1 cellular context compared by ENCODE assay signal in genomic region chr20:62390306-62391164, GRCh38.
TF ChIP-seq lines count a peak whose summit lies in the region.

No MANE protein-coding gene starts in this region.

TF ChIP-seq in K562, 482 proteins besides CTCF, POLR2A, EP300 and RAD21 (continues in another document):
- TF ChIP-seq, protein P1, sequence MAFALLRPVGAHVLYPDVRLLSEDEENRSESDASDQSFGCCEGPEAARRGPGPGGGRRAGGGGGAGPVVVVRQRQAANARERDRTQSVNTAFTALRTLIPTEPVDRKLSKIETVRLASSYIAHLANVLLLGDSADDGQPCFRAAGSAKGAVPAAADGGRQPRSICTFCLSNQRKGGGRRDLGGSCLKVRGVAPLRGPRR (CRISPR knock-in tag; IDR thresholded peaks at IDR 0.05) = no peak
- TF ChIP-seq NR2C1 (IDR thresholded peaks at IDR 0.05) (no peak), NR2C1 (tag; IDR thresholded peaks at IDR 0.05) (no peak), RBM25 (IDR thresholded peaks at IDR 0.05; ENCODE audit: low read depth, low read length, severe bottlenecking) (no peak), MTA1 (IDR thresholded peaks at IDR 0.05; ENCODE audit: borderline replicate concordance) (no peak), BDP1 (IDR thresholded peaks at IDR 0.05; ENCODE audit: insufficient read depth, insufficient read length) (no peak), RERE (CRISPR knock-in tag; IDR thresholded peaks at IDR 0.05; ENCODE audit: borderline replicate concordance) (no peak), NR1H2 (CRISPR knock-in tag; IDR thresholded peaks at IDR 0.05) (no peak), NFATC3 (IDR thresholded peaks at IDR 0.05) (no peak), HDAC2 (IDR thresholded peaks at IDR 0.05) (no peak), TFAM (CRISPR knock-in tag; conservative IDR thresholded peaks at IDR 0.05) (no peak), RBFOX2 (IDR thresholded peaks at IDR 0.05; ENCODE audit: low read depth, low read length) (peak; percentile 24; the same call in 1 of the 2 replicates), ZBTB11 (CRISPR knock-in tag; IDR thresholded peaks at IDR 0.05) (no peak), POLR2G (IDR thresholded peaks at IDR 0.05; ENCODE audit: low read depth, low read length) (peak; percentile 65), CREB3 (tag; conservative IDR thresholded peaks at IDR 0.05; ENCODE audit: low read depth) (no peak), FOXK2 (conservative IDR thresholded peaks at IDR 0.05 in 1 of 2, IDR thresholded peaks at IDR 0.05 in 1 of 2; ENCODE audit: low read depth in 2 of 2) (no peak), NUFIP1 (IDR thresholded peaks at IDR 0.05; ENCODE audit: partially characterized antibody) (no peak), CSDE1 (IDR thresholded peaks at IDR 0.05) (no peak), ZNF512 (tag; IDR thresholded peaks at IDR 0.05) (no peak), CHD4 (IDR thresholded peaks at IDR 0.05; ENCODE audit: insufficient read depth, insufficient replicate concordance, low read depth, low read length, poor library complexity, severe bottlenecking) (no peak), CBX2 (IDR thresholded peaks at IDR 0.05; ENCODE audit: insufficient read depth, low read length, poor library complexity, severe bottlenecking) (no peak), SUPT5H (IDR thresholded peaks at IDR 0.05) (peak; percentile 49), SAFB (IDR thresholded peaks at IDR 0.05; ENCODE audit: borderline replicate concordance, low read depth, low read length) (no peak), MYNN (IDR thresholded peaks at IDR 0.05) (0 out of 2 replicates have a peak, but pooled peaks have one; percentile 4), MYNN (CRISPR knock-in tag; IDR thresholded peaks at IDR 0.05) (no peak), BRF2 (IDR thresholded peaks at IDR 0.05; ENCODE audit: borderline replicate concordance, insufficient read depth, insufficient read length) (no peak), GATAD2B (IDR thresholded peaks at IDR 0.05; ENCODE audit: borderline replicate concordance) (no peak), POLR3G (IDR thresholded peaks at IDR 0.05; ENCODE audit: extremely low read depth, insufficient read length, insufficient replicate concordance) (no peak), KLF10 (CRISPR knock-in tag; IDR thresholded peaks at IDR 0.05) (no peak), NFIC (IDR thresholded peaks at IDR 0.05) (peak; percentile 13; the same call in 1 of the 2 replicates), DEAF1 (CRISPR knock-in tag; IDR thresholded peaks at IDR 0.05) (no peak), PREB (CRISPR knock-in tag; IDR thresholded peaks at IDR 0.05) (no peak)
- TF ChIP-seq, protein P2, sequence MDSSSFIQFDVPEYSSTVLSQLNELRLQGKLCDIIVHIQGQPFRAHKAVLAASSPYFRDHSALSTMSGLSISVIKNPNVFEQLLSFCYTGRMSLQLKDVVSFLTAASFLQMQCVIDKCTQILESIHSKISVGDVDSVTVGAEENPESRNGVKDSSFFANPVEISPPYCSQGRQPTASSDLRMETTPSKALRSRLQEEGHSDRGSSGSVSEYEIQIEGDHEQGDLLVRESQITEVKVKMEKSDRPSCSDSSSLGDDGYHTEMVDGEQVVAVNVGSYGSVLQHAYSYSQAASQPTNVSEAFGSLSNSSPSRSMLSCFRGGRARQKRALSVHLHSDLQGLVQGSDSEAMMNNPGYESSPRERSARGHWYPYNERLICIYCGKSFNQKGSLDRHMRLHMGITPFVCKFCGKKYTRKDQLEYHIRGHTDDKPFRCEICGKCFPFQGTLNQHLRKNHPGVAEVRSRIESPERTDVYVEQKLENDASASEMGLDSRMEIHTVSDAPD (CRISPR knock-in tag; IDR thresholded peaks at IDR 0.05) = no peak
- TF ChIP-seq, protein P3, sequence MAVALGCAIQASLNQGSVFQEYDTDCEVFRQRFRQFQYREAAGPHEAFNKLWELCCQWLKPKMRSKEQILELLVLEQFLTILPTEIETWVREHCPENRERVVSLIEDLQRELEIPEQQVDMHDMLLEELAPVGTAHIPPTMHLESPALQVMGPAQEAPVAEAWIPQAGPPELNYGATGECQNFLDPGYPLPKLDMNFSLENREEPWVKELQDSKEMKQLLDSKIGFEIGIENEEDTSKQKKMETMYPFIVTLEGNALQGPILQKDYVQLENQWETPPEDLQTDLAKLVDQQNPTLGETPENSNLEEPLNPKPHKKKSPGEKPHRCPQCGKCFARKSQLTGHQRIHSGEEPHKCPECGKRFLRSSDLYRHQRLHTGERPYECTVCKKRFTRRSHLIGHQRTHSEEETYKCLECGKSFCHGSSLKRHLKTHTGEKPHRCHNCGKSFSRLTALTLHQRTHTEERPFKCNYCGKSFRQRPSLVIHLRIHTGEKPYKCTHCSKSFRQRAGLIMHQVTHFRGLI (CRISPR knock-in tag; IDR thresholded peaks at IDR 0.05) = no peak
- TF ChIP-seq, protein P4, sequence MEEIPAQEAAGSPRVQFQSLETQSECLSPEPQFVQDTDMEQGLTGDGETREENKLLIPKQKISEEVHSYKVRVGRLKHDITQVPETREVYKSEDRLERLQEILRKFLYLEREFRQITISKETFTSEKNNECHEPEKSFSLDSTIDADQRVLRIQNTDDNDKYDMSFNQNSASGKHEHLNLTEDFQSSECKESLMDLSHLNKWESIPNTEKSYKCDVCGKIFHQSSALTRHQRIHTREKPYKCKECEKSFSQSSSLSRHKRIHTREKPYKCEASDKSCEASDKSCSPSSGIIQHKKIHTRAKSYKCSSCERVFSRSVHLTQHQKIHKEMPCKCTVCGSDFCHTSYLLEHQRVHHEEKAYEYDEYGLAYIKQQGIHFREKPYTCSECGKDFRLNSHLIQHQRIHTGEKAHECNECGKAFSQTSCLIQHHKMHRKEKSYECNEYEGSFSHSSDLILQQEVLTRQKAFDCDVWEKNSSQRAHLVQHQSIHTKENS (CRISPR knock-in tag; IDR thresholded peaks at IDR 0.05) = no peak
- TF ChIP-seq, protein P5, sequence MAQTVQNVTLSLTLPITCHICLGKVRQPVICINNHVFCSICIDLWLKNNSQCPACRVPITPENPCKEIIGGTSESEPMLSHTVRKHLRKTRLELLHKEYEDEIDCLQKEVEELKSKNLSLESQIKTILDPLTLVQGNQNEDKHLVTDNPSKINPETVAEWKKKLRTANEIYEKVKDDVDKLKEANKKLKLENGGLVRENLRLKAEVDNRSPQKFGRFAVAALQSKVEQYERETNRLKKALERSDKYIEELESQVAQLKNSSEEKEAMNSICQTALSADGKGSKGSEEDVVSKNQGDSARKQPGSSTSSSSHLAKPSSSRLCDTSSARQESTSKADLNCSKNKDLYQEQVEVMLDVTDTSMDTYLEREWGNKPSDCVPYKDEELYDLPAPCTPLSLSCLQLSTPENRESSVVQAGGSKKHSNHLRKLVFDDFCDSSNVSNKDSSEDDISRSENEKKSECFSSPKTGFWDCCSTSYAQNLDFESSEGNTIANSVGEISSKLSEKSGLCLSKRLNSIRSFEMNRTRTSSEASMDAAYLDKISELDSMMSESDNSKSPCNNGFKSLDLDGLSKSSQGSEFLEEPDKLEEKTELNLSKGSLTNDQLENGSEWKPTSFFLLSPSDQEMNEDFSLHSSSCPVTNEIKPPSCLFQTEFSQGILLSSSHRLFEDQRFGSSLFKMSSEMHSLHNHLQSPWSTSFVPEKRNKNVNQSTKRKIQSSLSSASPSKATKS (CRISPR knock-in tag; IDR thresholded peaks at IDR 0.05) = no peak
